ENCODE assay signal across 10 cellular contexts in genomic region chr3:146468932-146469205, GRCh38. TPM values are rescaled to one million over a fixed set of nuclear protein-coding genes. Genes with fewer than 3 reads are reported as not detected.
DNase-seq lines count a peak whose midpoint lies in the region; ATAC-seq and TF ChIP-seq lines count a peak whose summit lies in the region.
"Not testable (repeated sequence)": the region's sequence is repeated elsewhere in the genome, so short reads cannot be mapped to it uniquely, and the experiment has no call there.
"Had no signal": no experiment of that assay in that cellular context is flagged by ENCODE, and none has a peak within 500 bp of the region (broad histone marks: within the 10 kb centered on the region; RNA-seq: fewer than 3 reads in every experiment).

No MANE protein-coding gene starts in this region.

- not testable (repeated sequence) for H3K27me3 ChIP-seq in parathyroid adenoma (ENCODE audit: control insufficient read depth, insufficient read depth, low read length); thoracic aorta (replicated peaks; ENCODE audit: insufficient read depth)

- H3K4me3 Mint-ChIP-seq in CD14-positive monocyte: peak overlapping the region; percentile 84 to 91

- H3K36me3 ChIP-seq in parathyroid adenoma (ENCODE audit: control insufficient read depth, insufficient read depth, low read length); thoracic aorta: not testable (repeated sequence)

- H3K9ac ChIP-seq in parathyroid adenoma: not testable (repeated sequence)

- not testable (repeated sequence) for H3K4me1 Mint-ChIP-seq in CD14-positive monocyte

- H3K4me3 ChIP-seq in WI38 (ENCODE audit: low read depth, low read length) (peak overlapping the region; percentile 36), astrocyte of the cerebellum (ENCODE audit: low read depth, low read length) (peak overlapping the region; percentile 25), epithelial cell of esophagus (ENCODE audit: low read length) (peak overlapping the region; percentile 61), parathyroid adenoma (ENCODE audit: low read depth, low read length) (peak overlapping the region; percentile 86), thoracic aorta (peak overlapping the region; percentile 82)

- ATAC-seq in left colon: peak; percentile 1
- ATAC-seq in thoracic aorta (ENCODE audit: insufficient number of reproducible peaks, low FRiP score, low read depth): not testable (repeated sequence)

- H3K4me1 ChIP-seq in parathyroid adenoma: not testable (repeated sequence)
- peaks cover 0 to 17% of the 10 kb centered on the region in 2 donors for H3K4me1 ChIP-seq in thoracic aorta (ENCODE audit: control insufficient read depth in 1 of 2, low read depth in 2 of 2)

- peak overlapping the region in 4 of 7 donors; percentile 13 to 72 (median 39) for H3K27ac Mint-ChIP-seq in CD14-positive monocyte

- H3K79me2 ChIP-seq in parathyroid adenoma: not testable (repeated sequence)

- intact Hi-C loops in CD14-positive monocyte (cut with micrococcal nuclease); left colon (cut with DNase I, micrococcal nuclease): not testable (repeated sequence)

- not testable (repeated sequence) for H3K9me3 Mint-ChIP-seq in CD14-positive monocyte

- H3K36me3 Mint-ChIP-seq in CD14-positive monocyte: not testable (repeated sequence)

- H3K4me2 ChIP-seq in parathyroid adenoma (ENCODE audit: low read length): peak overlapping the region; percentile 87

- in situ Hi-C loops in astrocyte of the cerebellum (cut with HindIII; ENCODE audit: low sequenced_read_pairs): not testable (repeated sequence)

- not testable (repeated sequence) for DNase-seq in CD14-positive monocyte (ENCODE audit: low spot score); astrocyte of the cerebellum (ENCODE audit: low read depth); epithelial cell of esophagus (ENCODE audit: low read depth); left colon; thoracic aorta (ENCODE audit: low spot score)
- DNase-seq in M059J (ENCODE audit: low read depth): peak; percentile 26

- not testable (repeated sequence) for H2AFZ ChIP-seq in parathyroid adenoma

- H3K9me3 ChIP-seq in parathyroid adenoma (ENCODE audit: control insufficient read depth, low read length); thoracic aorta: not testable (repeated sequence)

- H3K27ac ChIP-seq in parathyroid adenoma: not testable (repeated sequence)
- peak overlapping the region; percentile 38 to 64 for H3K27ac ChIP-seq in thoracic aorta

- not testable (repeated sequence) for TF ChIP-seq CTCF in CD14-positive monocyte (IDR thresholded peaks at IDR 0.05); WI38 (IDR thresholded peaks at IDR 0.05; ENCODE audit: low read depth, low read length); astrocyte of the cerebellum (IDR thresholded peaks at IDR 0.05; ENCODE audit: low read depth, low read length, missing control alignments); epithelial cell of esophagus (IDR thresholded peaks at IDR 0.05; ENCODE audit: insufficient read depth, low read depth, low read length, missing control alignments); parathyroid adenoma (IDR thresholded peaks at IDR 0.05); thoracic aorta (IDR thresholded peaks at IDR 0.05)

- H3K27me3 Mint-ChIP-seq in CD14-positive monocyte (ENCODE audit: low read depth in 3 of 3): peaks cover 0 to 12% (median 7%) of the 10 kb centered on the region in 3 donors

RNA-seq across cellular contexts. Expression of gene PLSCR2, which starts 0.5 kb away (rescaled TPM):
- not detected for polyA plus RNA-seq in CD14-positive monocyte
- total RNA-seq in M059J (2014; rRNA removed; shearing (Covaris generic)): not detected in 2 replicates
- total RNA-seq in left colon: 1 to 10 TPM in 1 of 2 donors, under 1 TPM in 1; 0.70 to 2.7 TPM
- 1 to 10 TPM in 1 of 2 donors, not detected in 1; 2.9 TPM for total RNA-seq in thoracic aorta
- total RNA-seq: HT-29, PC-9 had no signal

Comparison
In these comparisons a context has a peak if more than half of its experiments do, and no peak if none do; other contexts are left out.
1. H3K4me3 ChIP-seq: peak in every context shown above with its lines; median percentile 86 in parathyroid adenoma; 82 in thoracic aorta; 61 in epithelial cell of esophagus; 36 in WI38; 25 in astrocyte of the cerebellum.